7 cellular contexts compared by ENCODE assay signal in genomic region chr14:30719137-30719536, GRCh38.
"Had no signal": no experiment of that assay in that cellular context is flagged by ENCODE, and none has a peak within 500 bp of the region (broad histone marks: within the 10 kb centered on the region; RNA-seq: fewer than 3 reads in every experiment).

No MANE protein-coding gene starts in this region.

- DNase-seq: H9, HCEC 1CT, KG1 had no signal

- H3K27ac Mint-ChIP-seq: GM23338, H9, IgD-negative memory B cell had no signal

- H3K4me2 ChIP-seq: GM23338 had no signal

- H3K4me3 ChIP-seq: GM23338 had no signal

- H3K9me3 Mint-ChIP-seq: GM23338, H9 had no signal

- FAIRE-seq: H1, H54 had no signal

- ATAC-seq: GM23338 had no signal

- H2AFZ ChIP-seq: GM23338 had no signal

- H3K4me1 Mint-ChIP-seq: GM23338, H9, IgD-negative memory B cell had no signal

- H3K4me3 Mint-ChIP-seq: GM23338, H9, IgD-negative memory B cell had no signal

- H3K27me3 Mint-ChIP-seq: IgD-negative memory B cell had no signal
